1 cellular context compared by ENCODE assay signal in the genomic region with DNA sequence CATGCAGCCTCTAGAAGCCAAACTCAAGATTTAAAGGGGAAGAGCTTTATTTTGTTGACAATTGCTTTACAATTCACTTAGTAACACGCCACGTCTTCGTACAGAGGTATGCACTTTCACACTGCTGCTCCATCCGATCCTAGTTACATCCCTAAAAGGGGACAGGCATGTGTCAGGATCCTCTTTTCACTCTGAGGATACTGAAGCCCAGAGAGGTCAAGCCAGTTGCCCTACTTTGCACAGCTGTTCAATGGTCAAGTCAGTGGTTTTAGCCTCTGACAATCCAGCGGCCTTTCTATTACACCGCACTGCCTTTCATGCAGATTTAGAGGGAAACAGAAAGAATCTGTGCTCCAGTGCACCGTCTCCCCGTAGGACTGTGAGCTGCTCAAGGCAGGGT.
TF ChIP-seq lines count a peak whose summit lies in the region.

No MANE protein-coding gene starts in this region.

TF ChIP-seq in H1, 55 proteins besides CTCF, POLR2A, EP300 and RAD21:
- TF ChIP-seq KDM1A (IDR thresholded peaks at IDR 0.05; ENCODE audit: borderline replicate concordance, low read length) (peak; percentile 91; the same call in 1 of the 2 replicates), CREB1 (IDR thresholded peaks at IDR 0.05) (no peak)
